Comparison of ENCODE assay signal across 25 cellular contexts in genomic region chr11:2090172-2091111, GRCh38. TPM values are rescaled to one million over a fixed set of nuclear protein-coding genes. Genes with fewer than 3 reads are reported as not detected.
DNase-seq lines count a peak whose midpoint lies in the region; ATAC-seq and TF ChIP-seq lines count a peak whose summit lies in the region.
"Had no signal": no experiment of that assay in that cellular context is flagged by ENCODE, and none has a peak within 500 bp of the region (broad histone marks: within the 10 kb centered on the region; RNA-seq: fewer than 3 reads in every experiment).

No MANE protein-coding gene starts in this region.

- H3K4me1 ChIP-seq in right atrium auricular region (peaks cover 0 to 23% of the 10 kb centered on the region in 2 donors), left ventricle myocardium inferior (peaks cover 26% of the 10 kb centered on the region), endodermal cell (ENCODE audit: control insufficient read depth, insufficient read depth, low read length) (no peaks in the 10 kb centered on the region)
- H3K4me1 ChIP-seq: colonic mucosa, HAP-1 had no signal

- no peaks in the 10 kb centered on the region for H3K36me3 ChIP-seq in right atrium auricular region
- no peaks in the 10 kb centered on the region for H3K36me3 ChIP-seq in left ventricle myocardium inferior
- H3K36me3 ChIP-seq in endodermal cell (ENCODE audit: control insufficient read depth, insufficient read depth, low read length): no peaks in the 10 kb centered on the region
- H3K36me3 ChIP-seq: ascending aorta, BE2C, colonic mucosa, HAP-1, vagina had no signal

- H3K4me3 ChIP-seq in right atrium auricular region (no peak overlapping the region), left ventricle myocardium inferior (no peak overlapping the region), endodermal cell (ENCODE audit: low read length) (no peak overlapping the region)
- H3K4me3 ChIP-seq: ascending aorta, colonic mucosa, HAP-1, vagina had no signal

- no peak overlapping the region for H3K4me3 Mint-ChIP-seq in endodermal cell
- H3K4me3 Mint-ChIP-seq in activated CD4-positive, alpha-beta T cell treated with anti-CD3 and anti-CD28 coated beads for 36 hours: no peak overlapping the region
- H3K4me3 Mint-ChIP-seq: activated B cell treated with CpG ODN at 0.5 μM for 24 hours; activated naive CD8-positive, alpha-beta T cell; activated T-helper 17 cell treated with anti-CD3 and anti-CD28 coated beads, Interleukin-2, amount 50 U/mL, for 72 hours; effector memory CD8-positive, alpha-beta T cell; mesothelial cell of epicardium had no signal

- H3K27ac Mint-ChIP-seq in endodermal cell: no peak overlapping the region
- no peak overlapping the region for H3K27ac Mint-ChIP-seq in activated CD4-positive, alpha-beta T cell treated with anti-CD3 and anti-CD28 coated beads for 36 hours
- H3K27ac Mint-ChIP-seq: activated B cell treated with CpG ODN at 0.5 μM for 24 hours; activated naive CD8-positive, alpha-beta T cell; effector memory CD8-positive, alpha-beta T cell; mesothelial cell of epicardium had no signal

- intact Hi-C loops in left ventricle myocardium inferior (cut with micrococcal nuclease): no loop called here
- intact Hi-C loops in sciatic nerve (cut with DNase I): no loop called here
- intact Hi-C loops in activated CD4-positive, alpha-beta T cell treated with anti-CD3 and anti-CD28 coated beads for 36 hours (cut with DNase I, micrococcal nuclease): no loop called here

- H3K27me3 ChIP-seq in right atrium auricular region (no peaks in the 10 kb centered on the region), left ventricle myocardium inferior (ENCODE audit: low read depth) (peaks cover 13% of the 10 kb centered on the region), endodermal cell (ENCODE audit: control insufficient read depth, insufficient read depth, low read length, poor library complexity, severe bottlenecking) (no peaks in the 10 kb centered on the region)
- H3K27me3 ChIP-seq: ascending aorta, BE2C, colonic mucosa, vagina had no signal

- peak; percentile 42 for DNase-seq in right atrium auricular region (ENCODE audit: low spot score)
- DNase-seq in left ventricle myocardium inferior: no peak
- DNase-seq in endodermal cell: peak; percentile 36
- peak; percentile 43 for DNase-seq in sciatic nerve (ENCODE audit: low spot score)
- no peak for DNase-seq in NCI-H345 (lab: John Stamatoyannopoulos, UW)
- no peak for DNase-seq in COLO668 (lab: John Stamatoyannopoulos, UW; ENCODE audit: unreplicated experiment)
- no peak for DNase-seq in activated CD4-positive, alpha-beta T cell treated with anti-CD3 and anti-CD28 coated beads for 36 hours
- DNase-seq: activated B cell treated with CpG ODN at 0.5 μM for 24 hours; activated CD4-positive, alpha-beta T cell treated with anti-CD3 and anti-CD28 coated beads, Interleukin-2, amount 50 U/mL, for 4 hours; colonic mucosa; effector memory CD8-positive, alpha-beta T cell; glutamatergic neuron; NCI-H1105 treated with DMSO at 0.1 percent for 48 hours; NCI-H1930; NCI-H524 treated with DMSO at 0.1 percent for 48 hours; occipital lobe had no signal

- no peaks in the 10 kb centered on the region for H3K4me1 Mint-ChIP-seq in endodermal cell
- H3K4me1 Mint-ChIP-seq in activated CD4-positive, alpha-beta T cell treated with anti-CD3 and anti-CD28 coated beads for 36 hours: peaks cover 9% of the 10 kb centered on the region
- H3K4me1 Mint-ChIP-seq: activated B cell treated with CpG ODN at 0.5 μM for 24 hours, mesothelial cell of epicardium had no signal

- TF ChIP-seq CTCF in right atrium auricular region (IDR thresholded peaks at IDR 0.05): no peak
- no peak for TF ChIP-seq CTCF in left ventricle myocardium inferior (IDR thresholded peaks at IDR 0.05; ENCODE audit: borderline replicate concordance)
- TF ChIP-seq CTCF in endodermal cell (conservative IDR thresholded peaks at IDR 0.05): no peak

- H3K9me3 ChIP-seq in right atrium auricular region: no peaks in the 10 kb centered on the region
- no peaks in the 10 kb centered on the region for H3K9me3 ChIP-seq in left ventricle myocardium inferior (replicated peaks)
- no peaks in the 10 kb centered on the region for H3K9me3 ChIP-seq in endodermal cell (ENCODE audit: control insufficient read depth, low read length)
- H3K9me3 ChIP-seq: ascending aorta, colonic mucosa, HAP-1, SK-N-SH, vagina had no signal

- H3K27ac ChIP-seq in right atrium auricular region (no peak overlapping the region), left ventricle myocardium inferior (replicated peaks) (no peak overlapping the region), endodermal cell (ENCODE audit: low read depth, low read length) (no peak overlapping the region)
- H3K27ac ChIP-seq: ascending aorta, colonic mucosa, vagina had no signal

- no peaks in the 10 kb centered on the region for H3K36me3 Mint-ChIP-seq in endodermal cell (ENCODE audit: low read depth)
- H3K36me3 Mint-ChIP-seq in activated CD4-positive, alpha-beta T cell treated with anti-CD3 and anti-CD28 coated beads for 36 hours (ENCODE audit: low read depth): no peaks in the 10 kb centered on the region
- H3K36me3 Mint-ChIP-seq: activated naive CD8-positive, alpha-beta T cell; mesothelial cell of epicardium had no signal

- peaks cover 8% of the 10 kb centered on the region for H3K27me3 Mint-ChIP-seq in endodermal cell (ENCODE audit: insufficient read depth)
- no peaks in the 10 kb centered on the region for H3K27me3 Mint-ChIP-seq in activated CD4-positive, alpha-beta T cell treated with anti-CD3 and anti-CD28 coated beads for 36 hours

- POLR2A ChIA-PET in activated CD4-positive, alpha-beta T cell treated with anti-CD3 and anti-CD28 coated beads for 36 hours (lab: Charles Lee): no interaction called here

- H3K9ac ChIP-seq in endodermal cell (ENCODE audit: extremely low read depth, low read length, poor library complexity, severe bottlenecking): no peak overlapping the region
- H3K9ac ChIP-seq: SK-N-SH had no signal

- 89 to 94% methylated on average over 9 to 20 of the region's 20 CpGs for WGBS in endodermal cell (ENCODE audit: insufficient coverage in 1 of 2, insufficient read length in 1 of 2), 2 experiments

- ATAC-seq in sciatic nerve: no peak
- no peak for ATAC-seq in activated CD4-positive, alpha-beta T cell treated with anti-CD3 and anti-CD28 coated beads for 36 hours
- ATAC-seq: left lobe of liver had no signal

- CTCF ChIA-PET in activated CD4-positive, alpha-beta T cell treated with anti-CD3 and anti-CD28 coated beads for 36 hours (lab: Charles Lee): interaction anchor here (1.1 to 1.3 kb wide), 3 partner anchors 13 to 51 kb away, joined by 3 read pairs; no protein-coding TSS in a partner anchor

- peaks cover 2% of the 10 kb centered on the region for H3K9me3 Mint-ChIP-seq in endodermal cell
- H3K9me3 Mint-ChIP-seq in activated CD4-positive, alpha-beta T cell treated with anti-CD3 and anti-CD28 coated beads for 36 hours (ENCODE audit: low read depth): no peaks in the 10 kb centered on the region
- H3K9me3 Mint-ChIP-seq: activated B cell treated with CpG ODN at 0.5 μM for 24 hours; activated T-helper 17 cell treated with anti-CD3 and anti-CD28 coated beads, Interleukin-2, amount 50 U/mL, for 72 hours had no signal

RNA-seq across cellular contexts. Expression of gene IGF2, which starts 48.7 kb away (rescaled TPM):
- total RNA-seq in right atrium auricular region (10 to 100 TPM; 43.2 to 61.9 TPM), left ventricle myocardium inferior (75.0 TPM), endodermal cell (1 to 10 TPM in 1 of 2 donors, under 1 TPM in 1; 0.80 to 5.1 TPM), sciatic nerve (473 TPM)
- polyA plus RNA-seq in endodermal cell (2013, experiment 1 of 2): 28.1 TPM
- polyA plus RNA-seq in endodermal cell (2013, experiment 2 of 2): 20.1 TPM
- 1 to 10 TPM; 8.6 to 9.2 TPM for total RNA-seq in activated CD4-positive, alpha-beta T cell treated with anti-CD3 and anti-CD28 coated beads for 36 hours
- total RNA-seq: activated B cell treated with CpG ODN at 0.5 μM for 24 hours had no signal

Comparison
In these comparisons a context has a peak if more than half of its experiments do, and no peak if none do; other contexts are left out.
1. DNase-seq: peak in right atrium auricular region (single experiment), endodermal cell (single experiment) and sciatic nerve (single experiment); none in left ventricle myocardium inferior (single experiment), NCI-H345 (single experiment), COLO668 (single experiment) and activated CD4-positive, alpha-beta T cell treated with anti-CD3 and anti-CD28 coated beads for 36 hours (single experiment).